ENCODE assay signal across 29 cellular contexts in the genomic region with DNA sequence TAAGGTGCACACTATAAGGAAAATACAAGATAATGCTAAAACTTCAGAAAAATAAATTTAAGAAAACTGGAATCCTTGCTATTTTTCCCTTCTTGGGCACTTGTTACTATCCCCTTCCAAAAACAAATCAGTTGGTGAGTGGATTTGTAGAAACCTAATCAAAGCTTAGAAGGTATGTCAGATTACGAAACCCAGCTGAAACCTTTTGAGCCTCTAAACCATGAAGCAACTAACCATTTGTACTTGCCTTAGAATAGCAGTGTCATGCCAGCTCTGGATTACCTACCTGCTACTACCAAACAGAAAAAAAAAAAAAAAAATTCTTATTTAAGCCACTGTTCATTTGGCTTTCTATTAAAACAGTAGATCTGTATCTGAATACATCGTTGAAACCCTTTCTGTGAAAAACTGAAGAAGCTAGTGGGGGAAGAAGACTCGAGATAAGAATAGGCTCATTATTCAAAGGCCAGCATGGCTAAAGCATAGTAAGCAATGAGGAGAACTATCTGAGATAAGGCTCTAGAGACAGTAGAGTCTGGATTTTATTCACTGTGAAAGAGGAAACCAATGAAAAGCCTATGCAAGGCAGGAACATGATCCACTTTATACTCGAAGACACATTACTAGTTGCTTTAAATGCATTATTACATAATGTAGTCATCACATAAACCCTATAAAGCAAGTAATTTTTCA. TPM values are rescaled to one million over a fixed set of nuclear protein-coding genes. Genes with fewer than 3 reads are reported as not detected.
DNase-seq lines count a peak whose midpoint lies in the region; ATAC-seq, FAIRE-seq and TF ChIP-seq lines count a peak whose summit lies in the region.
"Had no signal": no experiment of that assay in that cellular context is flagged by ENCODE, and none has a peak within 500 bp of the region (broad histone marks: within the 10 kb centered on the region; RNA-seq: fewer than 3 reads in every experiment).

No MANE protein-coding gene starts in this region.

- intact Hi-C loops in A673 (cut with micrococcal nuclease; ENCODE audit: unreplicated experiment) = no loop called here
- intact Hi-C loops in natural killer cell (cut with micrococcal nuclease) = no loop called here

- no peak overlapping the region for H3K27ac ChIP-seq in KMS-11
- no peak overlapping the region for H3K27ac ChIP-seq in liver (ENCODE audit: low read depth in 1 of 2, low read length in 2 of 2)
- H3K27ac ChIP-seq in A673 (ENCODE audit: low read depth, low read length, poor library complexity, severe bottlenecking) = no peak overlapping the region
- H3K27ac ChIP-seq: A549, BLaER1, body of pancreas, parathyroid adenoma, SJCRH30, suprapubic skin had no signal

- peaks cover 49 to 60% of the 10 kb centered on the region in 2 donors for H3K4me1 Mint-ChIP-seq in natural killer cell

- no peak for ATAC-seq in HG03520 (IDR thresholded peaks at IDR 0.05; ENCODE audit: unreplicated experiment)
- no peak for ATAC-seq in natural killer cell
- ATAC-seq: A549; body of pancreas; left cardiac atrium; natural killer cell treated with Interleukin-12 subunit alpha and Interleukin-12 subunit beta and Interleukin-15 and Interleukin-18, amount 100 ng/mL, for 72 hours; WTC11 had no signal

- 0 out of 2 replicates have a peak overlapping the region, but pooled peaks have one; percentile 0 for H3K4me2 ChIP-seq in KMS-11
- H3K4me2 ChIP-seq: A549, BLaER1 had no signal

- H3K9ac ChIP-seq in KMS-11 (no peak overlapping the region), liver (ENCODE audit: low read depth in 1 of 2, low read length in 2 of 2) (no peak overlapping the region)
- H3K9ac ChIP-seq: BLaER1, parathyroid adenoma had no signal

- TF ChIP-seq CTCF in AG10803 (conservative IDR thresholded peaks at IDR 0.05; ENCODE audit: low read length) (no peak), KMS-11 (conservative IDR thresholded peaks at IDR 0.05; ENCODE audit: low read depth, low read length) (no peak), bronchial epithelial cell (IDR thresholded peaks at IDR 0.05; ENCODE audit: insufficient read depth, low read length, severe bottlenecking) (no peak), liver (IDR thresholded peaks at IDR 0.05; ENCODE audit: low read depth, low read length, missing input control) (no peak), A673 (conservative IDR thresholded peaks at IDR 0.05; ENCODE audit: low read depth, low read length) (no peak), natural killer cell (IDR thresholded peaks at IDR 0.05) (no peak)

- H3K4me3 Mint-ChIP-seq in natural killer cell = no peak overlapping the region
- H3K4me3 Mint-ChIP-seq: activated naive CD8-positive, alpha-beta T cell treated with anti-CD3 and anti-CD28 coated beads, Interleukin-2, amount 10 ng/mL, durations not matched to agents 7 days and 5 days; natural killer cell treated with Interleukin-12 subunit alpha and Interleukin-12 subunit beta and Interleukin-15 and Interleukin-18, amount 100 ng/mL, for 72 hours; WTC11 had no signal

- H3K36me3 ChIP-seq in KMS-11 (ENCODE audit: insufficient read depth) (no peaks in the 10 kb centered on the region), bronchial epithelial cell (ENCODE audit: control insufficient read depth, insufficient read depth, low read length) (no peaks in the 10 kb centered on the region), liver (ENCODE audit: control insufficient read depth in 4 of 4, insufficient read depth in 3 of 4, low read depth in 1 of 4, low read length in 3 of 4) (peaks cover 0 to 3% (median 0%) of the 10 kb centered on the region in 4 donors), A673 (ENCODE audit: insufficient read depth, low read length, poor library complexity, severe bottlenecking) (no peaks in the 10 kb centered on the region)
- H3K36me3 ChIP-seq: BLaER1, SJCRH30, suprapubic skin had no signal

- H3K9me3 Mint-ChIP-seq in natural killer cell = no peaks in the 10 kb centered on the region

- no peak for TF ChIP-seq RAD21 in liver (IDR thresholded peaks at IDR 0.05)

- H3K4me3 ChIP-seq in AG10803 (ENCODE audit: low read length) = no peak overlapping the region
- no peak overlapping the region for H3K4me3 ChIP-seq in KMS-11 (IDR thresholded peaks at IDR 0.05; ENCODE audit: insufficient read depth, low read depth, low read length)
- H3K4me3 ChIP-seq in bronchial epithelial cell (ENCODE audit: low read depth, low read length) = no peak overlapping the region
- no peak overlapping the region for H3K4me3 ChIP-seq in liver (ENCODE audit: low read depth in 1 of 3, low read length in 3 of 3)
- no peak overlapping the region for H3K4me3 ChIP-seq in A673 (ENCODE audit: low read depth, low read length, poor library complexity, severe bottlenecking)
- H3K4me3 ChIP-seq: A549, BLaER1, body of pancreas, SJCRH30, suprapubic skin had no signal

- DNase-seq in AG10803 (ENCODE audit: low read depth) (peak; percentile 17), bronchial epithelial cell (ENCODE audit: low read depth) (peak; percentile 12), NCI-H128 (lab: John Stamatoyannopoulos, UW; ENCODE audit: unreplicated experiment) (no peak), A673 (ENCODE audit: low spot score) (no peak), natural killer cell (no peak)
- DNase-seq: activated CD4-positive, alpha-beta T cell treated with anti-CD3 and anti-CD28 coated beads, Interleukin-2, amount 50 U/mL, for 4 hours; activated CD8-positive, alpha-beta memory T cell treated with anti-CD3 and anti-CD28 coated beads, Interleukin-2, amount 50 U/mL, for 4 hours; activated naive CD8-positive, alpha-beta T cell treated with anti-CD3 and anti-CD28 coated beads, Interleukin-2, amount 10 ng/mL, durations not matched to agents 7 days and 5 days; body of pancreas; Calu3; effector memory CD4-positive, alpha-beta T cell; head of caudate nucleus; left cardiac atrium; NCI-H1105 treated with DMSO at 0.1 percent for 48 hours; NCI-H2081 treated with DMSO at 0.1 percent for 48 hours; NCI-H446 treated with DMSO at 0.1 percent for 48 hours; SJCRH30; T-helper 2 cell had no signal

- H3K27ac Mint-ChIP-seq in natural killer cell = peak overlapping the region in 1 of 2 donors; percentile 8
- H3K27ac Mint-ChIP-seq: activated naive CD8-positive, alpha-beta T cell treated with anti-CD3 and anti-CD28 coated beads, Interleukin-2, amount 10 ng/mL, durations not matched to agents 7 days and 5 days had no signal

- no TSS peak for BruUV-seq in A673 (replicated peaks; lab: Mats Ljungman, UMichigan)

- POLR2A ChIA-PET in A673 (lab: Charles Lee; ENCODE audit: low non-redundant PET) = no interaction called here

- H3K4me1 ChIP-seq in KMS-11 (ENCODE audit: low read depth, poor library complexity, severe bottlenecking) (peaks cover 9% of the 10 kb centered on the region), liver (ENCODE audit: control insufficient read depth in 4 of 4, insufficient read depth in 4 of 4, low read length in 3 of 4) (peaks cover 0 to 14% (median 7%) of the 10 kb centered on the region in 4 donors), A673 (ENCODE audit: insufficient read depth, low read length, poor library complexity, severe bottlenecking) (no peaks in the 10 kb centered on the region)
- H3K4me1 ChIP-seq: A549, parathyroid adenoma, SJCRH30, suprapubic skin had no signal

- no peak for FAIRE-seq in bronchial epithelial cell (lab: Jason Lieb, UNC)
- FAIRE-seq: colon, RCC 7860 had no signal

- WGBS in liver = 62% methylated on average over 4 of the region's 4 CpGs

- peaks cover 4% of the 10 kb centered on the region; the same call in 1 of the 2 replicates for H3K79me2 ChIP-seq in KMS-11 (ENCODE audit: insufficient read depth, low read depth)

- CTCF ChIA-PET in A673 (lab: Charles Lee) = no interaction called here

- H3K36me3 Mint-ChIP-seq in natural killer cell = no peaks in the 10 kb centered on the region
- H3K36me3 Mint-ChIP-seq: natural killer cell treated with Interleukin-12 subunit alpha and Interleukin-12 subunit beta and Interleukin-15 and Interleukin-18, amount 100 ng/mL, for 72 hours had no signal

- no peaks in the 10 kb centered on the region for H3K27me3 Mint-ChIP-seq in natural killer cell (ENCODE audit: low read depth in 2 of 2)
- H3K27me3 Mint-ChIP-seq: activated naive CD8-positive, alpha-beta T cell treated with anti-CD3 and anti-CD28 coated beads, Interleukin-2, amount 10 ng/mL, durations not matched to agents 7 days and 5 days; natural killer cell treated with Interleukin-12 subunit alpha and Interleukin-12 subunit beta and Interleukin-15 and Interleukin-18, amount 100 ng/mL, for 72 hours had no signal

- H3K9me3 ChIP-seq in liver (ENCODE audit: control insufficient read depth in 4 of 4, low read length in 3 of 4) (no peaks in the 10 kb centered on the region), A673 (ENCODE audit: low read depth, low read length, poor library complexity, severe bottlenecking) (no peaks in the 10 kb centered on the region)
- H3K9me3 ChIP-seq: A549, body of pancreas, suprapubic skin had no signal

- no peak overlapping the region for H2AFZ ChIP-seq in KMS-11 (ENCODE audit: low read depth)
- H2AFZ ChIP-seq: parathyroid adenoma had no signal

- H4K20me1 ChIP-seq in KMS-11 (ENCODE audit: insufficient read depth) = 0 out of 2 replicates have a peak, but pooled peaks cover 3% of the 10 kb centered on the region
- H4K20me1 ChIP-seq: BLaER1 had no signal

- H3K27me3 ChIP-seq in KMS-11 (ENCODE audit: insufficient read depth, low read depth) (no peaks in the 10 kb centered on the region), bronchial epithelial cell (ENCODE audit: control insufficient read depth, insufficient read depth, low read length) (no peaks in the 10 kb centered on the region), liver (ENCODE audit: control insufficient read depth in 4 of 4, insufficient read depth in 4 of 4, low read length in 3 of 4) (no peaks in the 10 kb centered on the region), A673 (replicated peaks; ENCODE audit: insufficient read depth, low read depth, low read length, poor library complexity) (no peaks in the 10 kb centered on the region)
- H3K27me3 ChIP-seq: BLaER1, body of pancreas, SJCRH30, suprapubic skin had no signal

TF ChIP-seq in liver, 16 proteins besides CTCF, POLR2A, EP300 and RAD21 (continues in another document):
- TF ChIP-seq HNF4A (conservative IDR thresholded peaks at IDR 0.05) (peak; percentile 7 to 8), GABPA (IDR thresholded peaks at IDR 0.05 in 1 of 2, conservative IDR thresholded peaks at IDR 0.05 in 1 of 2) (no peak)
- TF ChIP-seq, protein P1, sequence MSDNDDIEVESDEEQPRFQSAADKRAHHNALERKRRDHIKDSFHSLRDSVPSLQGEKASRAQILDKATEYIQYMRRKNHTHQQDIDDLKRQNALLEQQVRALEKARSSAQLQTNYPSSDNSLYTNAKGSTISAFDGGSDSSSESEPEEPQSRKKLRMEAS (IDR thresholded peaks at IDR 0.05) = peak; percentile 12

RNA-seq across cellular contexts. Expression of a gene that starts 30.2 kb away (rescaled TPM):
- 63.7 and 80.0 TPM in 2 replicates for total RNA-seq in bronchial epithelial cell
- 10 to 100 TPM; 29.3 to 32.5 TPM for total RNA-seq in liver
- polyA plus RNA-seq in liver = 10 to 100 TPM in 1 of 2 donors, 1 to 10 TPM in 1; 6.9 to 16.4 TPM
- 79.5 and 86.1 TPM in 2 replicates for total RNA-seq in A673 (2021)
- total RNA-seq in natural killer cell = 100 to 1,000 TPM; 133 to 154 (median 138) TPM

Comparison
In these comparisons a context has a peak if more than half of its experiments do, and no peak if none do; other contexts are left out.
1. DNase-seq: peak in AG10803 (single experiment) and bronchial epithelial cell (single experiment); none in NCI-H128 (single experiment), A673 (single experiment) and natural killer cell (single experiment).